In the genomic region with DNA sequence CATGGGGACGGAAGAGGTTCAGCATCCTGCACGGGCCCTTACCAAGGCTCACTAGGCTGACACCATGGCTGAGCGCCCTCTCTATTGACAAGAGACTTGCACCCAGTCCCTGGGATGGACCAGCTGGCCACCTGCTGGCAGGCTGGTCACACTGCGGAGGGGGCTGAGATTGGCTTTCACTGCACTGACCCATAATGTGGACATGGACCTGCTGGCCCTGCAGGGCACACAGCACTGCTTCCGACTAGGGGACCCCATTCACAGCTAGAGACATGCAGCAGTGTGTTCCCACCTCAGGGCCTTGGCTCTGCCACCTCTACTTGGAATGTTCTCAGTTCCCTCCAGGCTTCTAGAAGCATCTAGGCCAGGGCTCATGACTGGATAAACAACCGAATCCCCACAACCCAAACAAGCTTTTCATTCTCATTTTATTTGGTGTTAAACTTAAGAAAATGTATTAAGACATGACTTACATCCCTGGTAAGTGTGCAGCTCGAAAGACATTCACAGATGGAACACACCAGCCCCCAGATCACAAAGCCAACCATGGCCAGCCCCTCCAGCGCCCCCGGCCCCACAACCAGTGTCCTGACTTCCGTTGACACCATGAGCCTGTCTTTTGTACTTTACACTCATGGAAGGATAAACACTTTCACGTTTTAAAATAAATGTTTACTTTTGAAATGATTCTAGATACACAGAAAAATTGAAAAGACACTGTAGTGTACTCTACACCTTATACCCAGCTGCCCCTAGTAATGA, we compare ENCODE assay signal across 8 cellular contexts. TPM values are rescaled to one million over a fixed set of nuclear protein-coding genes. Genes with fewer than 3 reads are reported as not detected.
DNase-seq lines count a peak whose midpoint lies in the region; ATAC-seq and TF ChIP-seq lines count a peak whose summit lies in the region.

No MANE protein-coding gene starts in this region.

- H2AFZ ChIP-seq in PC-3 (ENCODE audit: low read length), result no peak overlapping the region

- CTCF ChIA-PET in PC-3 (lab: Charles Lee), result no interaction called here

- intact Hi-C loops in PC-3 (cut with micrococcal nuclease), result loop anchor here (1.0 to 2.0 kb wide), 2 partner anchors 179 to 192 kb away; no protein-coding TSS in a partner anchor
- intact Hi-C loops in Right ventricle myocardium superior (cut with DNase I), result loop anchor here (5.0 to 10.0 kb wide), 3 partner anchors 177 to 202 kb away; no protein-coding TSS in a partner anchor

- H3K27ac ChIP-seq in PC-3 (ENCODE audit: low read length), result no peak overlapping the region

- H3K36me3 ChIP-seq in PC-3 (ENCODE audit: low read depth, low read length), result no peaks in the 10 kb centered on the region

- H3K9me3 ChIP-seq in PC-3 (ENCODE audit: low read length), result no peaks in the 10 kb centered on the region

- H3K4me2 ChIP-seq in PC-3 (ENCODE audit: low read length), result no peak overlapping the region

- TF ChIP-seq CTCF in PC-3 (conservative IDR thresholded peaks at IDR 0.05; ENCODE audit: low read depth, low read length), result peak; percentile 84

- no TSS peak for BruUV-seq in PC-3 (replicated peaks; lab: Mats Ljungman, UMichigan)

- H3K4me1 ChIP-seq in PC-3 (ENCODE audit: insufficient read depth, low read length), result no peaks in the 10 kb centered on the region

- no peaks in the 10 kb centered on the region for H3K9me2 ChIP-seq in PC-3 (replicated peaks; ENCODE audit: low read length)

- POLR2A ChIA-PET in PC-3 (lab: Charles Lee; ENCODE audit: unreplicated experiment), result no interaction called here

- no peak overlapping the region for H3K4me3 ChIP-seq in PC-3 (ENCODE audit: low read length)

- H3F3A ChIP-seq in PC-3 (ENCODE audit: low read length, unreplicated experiment), result no peaks in the 10 kb centered on the region

- H3K9ac ChIP-seq in PC-3 (ENCODE audit: low read length), result no peak overlapping the region

- no peaks in the 10 kb centered on the region for H4K20me1 ChIP-seq in PC-3 (ENCODE audit: low read length)

- DNase-seq in NCI-H1417 (lab: John Stamatoyannopoulos, UW) (peak in 2 of 3 experiments; percentile 10 to 35), NCI-H1417 treated with DMSO at 0.1 percent for 48 hours (lab: John Stamatoyannopoulos, UW) (no peak), PC-3 (peak; percentile 68), Right ventricle myocardium superior (peak; percentile 75), retina (peak; percentile 49)
- DNase-seq in activated gamma-delta T cell treated with anti-CD3 and anti-CD28 coated beads, Interleukin-2, amount 50 U/mL, for 16 hours (ENCODE audit: low read depth), result peak; percentile 32

- ATAC-seq in PC-3 (peak; percentile 93), Right ventricle myocardium superior (ENCODE audit: poor library complexity) (peak; percentile 91), HG02885 (IDR thresholded peaks at IDR 0.05; ENCODE audit: poor library complexity, unreplicated experiment) (no peak), GM21526 (IDR thresholded peaks at IDR 0.05; ENCODE audit: low FRiP score, unreplicated experiment) (no peak)

- H3K27me3 ChIP-seq in PC-3 (ENCODE audit: low read length), result no peaks in the 10 kb centered on the region

- H3K79me2 ChIP-seq in PC-3 (ENCODE audit: low read length), result no peaks in the 10 kb centered on the region

RNA-seq across cellular contexts. Expression of a gene that starts 9.3 kb away (rescaled TPM):
- total RNA-seq in PC-3 (2014; rRNA removed) (not detected in 2 replicates), Right ventricle myocardium superior (0.59 TPM)

RNA-seq across cellular contexts. Expression of a gene that starts 18.9 kb away (rescaled TPM):
- total RNA-seq in PC-3 (2014; rRNA removed) (44.2 and 55.2 TPM in 2 replicates), Right ventricle myocardium superior (21.2 TPM)

RNA-seq across cellular contexts. Expression of a gene that starts 23.1 kb away (rescaled TPM):
- total RNA-seq in PC-3 (2014; rRNA removed), result not detected in 2 replicates
- 3,577 TPM for total RNA-seq in Right ventricle myocardium superior

RNA-seq across cellular contexts. Expression of a gene that starts 27.1 kb away (rescaled TPM):
- total RNA-seq in PC-3 (2014; rRNA removed), result not detected in 2 replicates
- total RNA-seq in Right ventricle myocardium superior, result 0.35 TPM

RNA-seq across cellular contexts. Expression of a gene that starts 48.8 kb away (rescaled TPM):
- not detected in 2 replicates for total RNA-seq in PC-3 (2014; rRNA removed)
- 2.5 TPM for total RNA-seq in Right ventricle myocardium superior

Comparison
In these comparisons a context has a peak if more than half of its experiments do, and no peak if none do; other contexts are left out.
1. ATAC-seq: peak in PC-3 (single experiment) and Right ventricle myocardium superior (single experiment); none in HG02885 (single experiment) and GM21526 (single experiment).
2. RNA of a gene that starts 23.1 kb away (total RNA-seq): 3,577 TPM in Right ventricle myocardium superior (single experiment); not detected in PC-3; every median in the first group is over 1,000 times any median in the second.